ENCODE assay signal across 1 cellular context in the genomic region with DNA sequence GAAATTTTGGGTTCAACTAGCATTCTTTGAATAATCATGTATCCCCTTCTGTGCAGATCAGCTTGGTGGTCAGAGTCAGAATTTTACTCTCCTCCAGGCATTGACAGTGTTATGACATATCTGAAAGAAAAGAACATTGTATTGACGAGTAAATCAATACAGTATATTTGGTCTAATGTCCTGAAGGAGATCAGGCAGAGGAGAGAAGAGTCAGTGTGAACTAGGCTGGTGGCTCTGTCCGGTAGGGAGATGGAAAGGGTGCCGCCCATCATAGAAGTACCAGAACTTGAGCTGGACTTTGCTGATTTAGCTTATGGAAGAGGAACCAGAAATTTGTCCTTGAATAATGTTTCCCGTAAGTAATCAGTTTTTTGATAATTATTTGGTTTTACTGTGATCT.
TF ChIP-seq lines count a peak whose summit lies in the region.

A gene (plus strand): TSS at position 301 of the 400 bp plus-strand sequence. CDS start 555 bp downstream, outside the sequence.

TF ChIP-seq in SK-N-SH treated with all-trans-retinoic acid at 6 μM for 48 hours, 23 proteins besides CTCF, POLR2A, EP300 and RAD21 (continued from another document):
- TF ChIP-seq, protein P1, sequence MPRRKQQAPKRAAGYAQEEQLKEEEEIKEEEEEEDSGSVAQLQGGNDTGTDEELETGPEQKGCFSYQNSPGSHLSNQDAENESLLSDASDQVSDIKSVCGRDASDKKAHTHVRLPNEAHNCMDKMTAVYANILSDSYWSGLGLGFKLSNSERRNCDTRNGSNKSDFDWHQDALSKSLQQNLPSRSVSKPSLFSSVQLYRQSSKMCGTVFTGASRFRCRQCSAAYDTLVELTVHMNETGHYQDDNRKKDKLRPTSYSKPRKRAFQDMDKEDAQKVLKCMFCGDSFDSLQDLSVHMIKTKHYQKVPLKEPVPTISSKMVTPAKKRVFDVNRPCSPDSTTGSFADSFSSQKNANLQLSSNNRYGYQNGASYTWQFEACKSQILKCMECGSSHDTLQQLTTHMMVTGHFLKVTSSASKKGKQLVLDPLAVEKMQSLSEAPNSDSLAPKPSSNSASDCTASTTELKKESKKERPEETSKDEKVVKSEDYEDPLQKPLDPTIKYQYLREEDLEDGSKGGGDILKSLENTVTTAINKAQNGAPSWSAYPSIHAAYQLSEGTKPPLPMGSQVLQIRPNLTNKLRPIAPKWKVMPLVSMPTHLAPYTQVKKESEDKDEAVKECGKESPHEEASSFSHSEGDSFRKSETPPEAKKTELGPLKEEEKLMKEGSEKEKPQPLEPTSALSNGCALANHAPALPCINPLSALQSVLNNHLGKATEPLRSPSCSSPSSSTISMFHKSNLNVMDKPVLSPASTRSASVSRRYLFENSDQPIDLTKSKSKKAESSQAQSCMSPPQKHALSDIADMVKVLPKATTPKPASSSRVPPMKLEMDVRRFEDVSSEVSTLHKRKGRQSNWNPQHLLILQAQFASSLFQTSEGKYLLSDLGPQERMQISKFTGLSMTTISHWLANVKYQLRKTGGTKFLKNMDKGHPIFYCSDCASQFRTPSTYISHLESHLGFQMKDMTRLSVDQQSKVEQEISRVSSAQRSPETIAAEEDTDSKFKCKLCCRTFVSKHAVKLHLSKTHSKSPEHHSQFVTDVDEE (CRISPR knock-in tag; IDR thresholded peaks at IDR 0.05) = no peak
- no peak for TF ChIP-seq ISL1 (CRISPR knock-in tag; IDR thresholded peaks at IDR 0.05)
TF ChIP-seq in SK-N-SH treated with all-trans-retinoic acid at 6 μM for 48 hours: peak in this region for 0.
